In genomic region chr5:139460457-139460856, GRCh38 we compare ENCODE assay signal across 1 cellular context.
TF ChIP-seq lines count a peak whose summit lies in the region.

No MANE protein-coding gene starts in this region.

TF ChIP-seq in WTC11, 78 proteins besides CTCF, POLR2A, EP300 and RAD21 (continued from another document):
- TF ChIP-seq AFF4 (CRISPR knock-in tag; IDR thresholded peaks at IDR 0.05; ENCODE audit: borderline replicate concordance): no peak
- no peak for TF ChIP-seq ZNF423 (CRISPR knock-in tag; IDR thresholded peaks at IDR 0.05)
- TF ChIP-seq ATF1 (CRISPR knock-in tag; IDR thresholded peaks at IDR 0.05): no peak
- no peak for TF ChIP-seq ZNF281 (CRISPR knock-in tag; IDR thresholded peaks at IDR 0.05)
- TF ChIP-seq FOXP4 (CRISPR knock-in tag; IDR thresholded peaks at IDR 0.05): no peak
- no peak for TF ChIP-seq ZNF532 (CRISPR knock-in tag; IDR thresholded peaks at IDR 0.05; ENCODE audit: borderline replicate concordance)
- no peak for TF ChIP-seq ZMAT4 (CRISPR knock-in tag; IDR thresholded peaks at IDR 0.05)
- TF ChIP-seq USF2 (CRISPR knock-in tag; IDR thresholded peaks at IDR 0.05): no peak
TF ChIP-seq in WTC11: peak in this region for 0.
